In the genomic region with DNA sequence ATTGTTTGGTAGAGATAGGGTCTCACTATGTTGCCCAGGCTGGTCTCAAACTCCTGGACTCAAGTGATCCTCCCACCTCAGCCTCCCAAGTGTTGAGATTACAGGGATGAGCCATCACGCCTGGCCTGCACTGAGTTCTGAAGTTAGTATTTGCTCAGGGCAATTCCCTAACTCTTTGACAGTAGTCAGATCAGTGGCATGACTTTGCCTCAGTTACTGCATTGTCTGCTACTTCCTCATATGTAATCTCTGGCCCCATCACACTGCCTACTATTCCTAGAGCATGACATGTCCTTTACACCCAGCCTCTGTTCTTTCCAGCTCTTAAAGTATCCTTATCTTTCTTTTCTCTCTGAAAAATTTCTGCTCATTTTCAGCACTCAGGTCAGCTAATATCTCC, we compare ENCODE assay signal across 26 cellular contexts.
DNase-seq lines count a peak whose midpoint lies in the region; ATAC-seq, FAIRE-seq and TF ChIP-seq lines count a peak whose summit lies in the region.
"Had no signal": no experiment of that assay in that cellular context is flagged by ENCODE, and none has a peak within 500 bp of the region (broad histone marks: within the 10 kb centered on the region; RNA-seq: fewer than 3 reads in every experiment).

No MANE protein-coding gene starts in this region.

- no peak overlapping the region for H3K14ac ChIP-seq in trophoblast cell (ENCODE audit: low read length)

- no peaks in the 10 kb centered on the region for H3K79me2 ChIP-seq in HepG2 (ENCODE audit: insufficient read depth, low read length)
- no peaks in the 10 kb centered on the region for H3K79me2 ChIP-seq in trophoblast cell (ENCODE audit: control insufficient read depth, insufficient read depth, low read length, poor library complexity)

- peaks cover 19% of the 10 kb centered on the region for H3K9me3 Mint-ChIP-seq in T-helper 2 cell treated with Interferon-gamma antibody and Interleukin-4, amounts not matched to agents 5 μg/mL and 100 μg/mL, for 36 hours

- no peak for TF ChIP-seq EP300 in HepG2 (IDR thresholded peaks at IDR 0.05; ENCODE audit: low read depth in 2 of 2, low read length in 2 of 2)
- TF ChIP-seq EP300 in HepG2 (CRISPR knock-in tag; IDR thresholded peaks at IDR 0.05; ENCODE audit: borderline replicate concordance), result no peak

- H2AK5ac ChIP-seq in trophoblast cell (ENCODE audit: low read length), result no peak overlapping the region

- H2BK120ac ChIP-seq in trophoblast cell (ENCODE audit: insufficient read depth, low read length, poor library complexity), result no peak overlapping the region

- no peak overlapping the region for H4K12ac ChIP-seq in trophoblast cell (ENCODE audit: low read depth, low read length)

- WGBS in HepG2 (ENCODE audit: low lambda C conversion rate), result 100% methylated on average over 1 of the region's 1 CpG
- WGBS in right lobe of liver (ENCODE audit: insufficient coverage, low coverage, low lambda C conversion rate, missing lambda C conversion rate), result no CpG with 5 or more reads among the region's 1 CpG
- no CpG with 5 or more reads among the region's 1 CpG for WGBS in trophoblast cell (ENCODE audit: extremely low coverage, insufficient coverage, insufficient read length)

- H3K4me1 ChIP-seq in HepG2 (ENCODE audit: insufficient read depth, low read length) (peaks cover 24% of the 10 kb centered on the region), right lobe of liver (peaks cover 0 to 22% (median 10%) of the 10 kb centered on the region in 4 donors), trophoblast cell (ENCODE audit: control insufficient read depth in 1 of 2, insufficient read depth in 2 of 2, low read length in 2 of 2) (no peaks in the 10 kb centered on the region)
- H3K4me1 ChIP-seq: A549, BE2C had no signal

- POLR2A ChIA-PET in HepG2 (lab: Yijun Ruan, JAX), result no interaction called here

- H3K18ac ChIP-seq in trophoblast cell (ENCODE audit: low read length), result no peak overlapping the region

- peaks cover 11% of the 10 kb centered on the region for H3K36me3 Mint-ChIP-seq in T-helper 2 cell treated with Interferon-gamma antibody and Interleukin-4, amounts not matched to agents 5 μg/mL and 100 μg/mL, for 36 hours (ENCODE audit: low read depth)

- H3K27ac ChIP-seq in HepG2 (ENCODE audit: extremely low read length, insufficient read depth, low read length), result no peak overlapping the region
- H3K27ac ChIP-seq in right lobe of liver, result no peak overlapping the region
- H3K27ac ChIP-seq in trophoblast cell (ENCODE audit: low read depth, low read length), result no peak overlapping the region
- H3K27ac ChIP-seq: 22Rv1, A549, BLaER1 had no signal

- H3K36me3 ChIP-seq in HepG2 (replicated peaks in 1 of 2; ENCODE audit: control insufficient read depth in 1 of 2, insufficient read depth in 2 of 2, low read length in 2 of 2) (no peaks in the 10 kb centered on the region), right lobe of liver (peaks cover 0 to 2% (median 0%) of the 10 kb centered on the region in 4 donors), trophoblast cell (ENCODE audit: control insufficient read depth in 1 of 2, insufficient read depth in 2 of 2, low read length in 2 of 2) (no peaks in the 10 kb centered on the region)
- H3K36me3 ChIP-seq: BE2C had no signal

- no peaks in the 10 kb centered on the region for H3K27me3 Mint-ChIP-seq in T-helper 2 cell treated with Interferon-gamma antibody and Interleukin-4, amounts not matched to agents 5 μg/mL and 100 μg/mL, for 36 hours (ENCODE audit: low read depth)
- H3K27me3 Mint-ChIP-seq: CD4-positive, alpha-beta memory T cell; CD4-positive, CD25-positive, alpha-beta regulatory T cell had no signal

- peaks cover 9% of the 10 kb centered on the region for H3K4me1 Mint-ChIP-seq in T-helper 2 cell treated with Interferon-gamma antibody and Interleukin-4, amounts not matched to agents 5 μg/mL and 100 μg/mL, for 36 hours (ENCODE audit: low read depth)

- H2AFZ ChIP-seq in HepG2 (ENCODE audit: low read length), result no peak overlapping the region
- no peak overlapping the region for H2AFZ ChIP-seq in trophoblast cell (ENCODE audit: insufficient read depth, low read length, poor library complexity)

- TF ChIP-seq CTCF in HepG2 (CRISPR knock-in tag; IDR thresholded peaks at IDR 0.05) (no peak), right lobe of liver (IDR thresholded peaks at IDR 0.05) (no peak)

- TF ChIP-seq RAD21 in HepG2 (CRISPR knock-in tag; IDR thresholded peaks at IDR 0.05), result no peak

- H4K20me1 ChIP-seq in HepG2 (ENCODE audit: insufficient read depth, low read length), result no peaks in the 10 kb centered on the region

- CTCF ChIA-PET in HepG2 (lab: Yijun Ruan, JAX; ENCODE audit: low intra/inter-chr PET ratio, low total read pairs), result no interaction called here

- H3K27me3 ChIP-seq in HepG2 (ENCODE audit: control insufficient read depth in 1 of 2, insufficient read depth in 2 of 2, low read length in 2 of 2) (no peaks in the 10 kb centered on the region), right lobe of liver (no peaks in the 10 kb centered on the region), trophoblast cell (ENCODE audit: insufficient read depth, low read length) (no peaks in the 10 kb centered on the region)
- H3K27me3 ChIP-seq: BE2C, BLaER1 had no signal

- H3K4me2 ChIP-seq in HepG2 (ENCODE audit: low read depth, low read length) (no peak overlapping the region), trophoblast cell (ENCODE audit: low read length) (no peak overlapping the region)
- H3K4me2 ChIP-seq: A549, BLaER1 had no signal

- no peak overlapping the region for H3K4me3 Mint-ChIP-seq in T-helper 2 cell treated with Interferon-gamma antibody and Interleukin-4, amounts not matched to agents 5 μg/mL and 100 μg/mL, for 36 hours
- H3K4me3 Mint-ChIP-seq: CD14-positive monocyte; CD4-positive, alpha-beta memory T cell; CD4-positive, CD25-positive, alpha-beta regulatory T cell; CD8-positive, alpha-beta memory T cell had no signal

- H3K79me1 ChIP-seq in trophoblast cell (ENCODE audit: low read length), result no peaks in the 10 kb centered on the region

- H3K27ac Mint-ChIP-seq in T-helper 2 cell treated with Interferon-gamma antibody and Interleukin-4, amounts not matched to agents 5 μg/mL and 100 μg/mL, for 36 hours, result peak overlapping the region; percentile 43
- H3K27ac Mint-ChIP-seq: CD14-positive monocyte; CD4-positive, alpha-beta memory T cell; CD8-positive, alpha-beta memory T cell had no signal

- TF ChIP-seq POLR2A in HepG2 (IDR thresholded peaks at IDR 0.05; ENCODE audit: insufficient read depth in 1 of 2, low read depth in 2 of 2, low read length in 2 of 2), result no peak
- no peak for TF ChIP-seq POLR2A in right lobe of liver (IDR thresholded peaks at IDR 0.05)

- no peak for DNase-seq in T-helper 2 cell treated with Interferon-gamma antibody and Interleukin-4, amounts not matched to agents 5 μg/mL and 100 μg/mL, for 36 hours (ENCODE audit: low spot score)
- DNase-seq in T-helper 2 cell (no peak), HepG2 (ENCODE audit: low spot score) (no peak), right lobe of liver (no peak), trophoblast cell (peak; percentile 57 to 67), superior temporal gyrus (ENCODE audit: extremely low spot score) (no peak)
- DNase-seq: BE2C; C1 segment of cervical spinal cord; CD4-positive, alpha-beta memory T cell; CD4-positive, CD25-positive, alpha-beta regulatory T cell; CD8-positive, alpha-beta memory T cell; COR-L47; DMS 273 treated with DMSO at 0.1 percent for 48 hours; DMS153; DMS53; DMS79; DND-41; EL; GDM1 had no signal

- intact Hi-C loops in HepG2 (cut with micrococcal nuclease; ENCODE audit: unreplicated experiment) (no loop called here), right lobe of liver (cut with DNase I) (no loop called here)

- H3K9ac ChIP-seq in HepG2 (ENCODE audit: insufficient read depth, low read depth, low read length) (no peak overlapping the region), trophoblast cell (ENCODE audit: low read length) (no peak overlapping the region)
- H3K9ac ChIP-seq: BLaER1 had no signal

- H3K23ac ChIP-seq in trophoblast cell (ENCODE audit: low read length), result no peak overlapping the region

- H3K9me3 ChIP-seq in HepG2 (ENCODE audit: low read length) (no peaks in the 10 kb centered on the region), right lobe of liver (no peaks in the 10 kb centered on the region), trophoblast cell (ENCODE audit: insufficient read depth, low read depth, low read length) (peaks cover 4% of the 10 kb centered on the region)
- H3K9me3 ChIP-seq: A549, BE2C had no signal

- H2BK12ac ChIP-seq in trophoblast cell (ENCODE audit: low read length), result no peak overlapping the region

- H3K4me3 ChIP-seq in HepG2 (replicated peaks in 1 of 3; ENCODE audit: insufficient read depth in 1 of 3, low read depth in 2 of 3, low read length in 3 of 3), result no peak overlapping the region
- H3K4me3 ChIP-seq in right lobe of liver, result no peak overlapping the region
- H3K4me3 ChIP-seq in trophoblast cell (ENCODE audit: low read depth, low read length), result no peak overlapping the region
- H3K4me3 ChIP-seq: A549, BLaER1, GM12878 had no signal

- FAIRE-seq in HepG2 (lab: Jason Lieb, UNC), result no peak
- FAIRE-seq: A549, GM12878, GM12892, GM18507 had no signal

- H3K4ac ChIP-seq in trophoblast cell (ENCODE audit: low read depth, low read length), result no peak overlapping the region

- H2BK5ac ChIP-seq in trophoblast cell (ENCODE audit: low read depth, low read length, poor library complexity), result no peak overlapping the region

- no peak for ATAC-seq in HepG2
- no peak for ATAC-seq in right lobe of liver
- ATAC-seq: A549, GM12878 had no signal

- H4K91ac ChIP-seq in trophoblast cell (ENCODE audit: low read depth, low read length), result no peak overlapping the region

- no peak overlapping the region for H4K8ac ChIP-seq in trophoblast cell (ENCODE audit: low read depth, low read length)

- BruUV-seq in HepG2 (replicated peaks; lab: Mats Ljungman, UMichigan), result no TSS peak

- in situ Hi-C loops in HepG2 (cut with HindIII; ENCODE audit: extremely low pct_ligation_motif_present, low pct_unique_long_range_greater_than_20kb), result no loop called here

TF ChIP-seq in HepG2, 621 proteins besides CTCF, POLR2A, EP300 and RAD21:
- TF ChIP-seq RFXAP (CRISPR knock-in tag; IDR thresholded peaks at IDR 0.05; ENCODE audit: borderline replicate concordance) (no peak), ZFP90 (CRISPR knock-in tag; IDR thresholded peaks at IDR 0.05; ENCODE audit: borderline replicate concordance) (peak; percentile 99)

Comparison
In these comparisons a context has a peak if more than half of its experiments do, and no peak if none do; other contexts are left out.
1. DNase-seq: peak in trophoblast cell (2 of 2); none in T-helper 2 cell treated with Interferon-gamma antibody and Interleukin-4, amounts not matched to agents 5 μg/mL and 100 μg/mL, for 36 hours (single experiment), T-helper 2 cell (0 of 5), HepG2 (single experiment), right lobe of liver (0 of 3) and superior temporal gyrus (single experiment).